In genomic region chr15:86608461-86608860, GRCh38 we compare ENCODE assay signal across 1 cellular context.
TF ChIP-seq lines count a peak whose summit lies in the region.

No MANE protein-coding gene starts in this region.

TF ChIP-seq in WTC11, 78 proteins besides CTCF, POLR2A, EP300 and RAD21 (continued from another document):
- TF ChIP-seq ERG (CRISPR knock-in tag; IDR thresholded peaks at IDR 0.05) (no peak), SP1 (CRISPR knock-in tag; conservative IDR thresholded peaks at IDR 0.05) (no peak), ZSCAN18 (CRISPR knock-in tag; IDR thresholded peaks at IDR 0.05) (no peak), JAZF1 (CRISPR knock-in tag; IDR thresholded peaks at IDR 0.05) (no peak), USF2 (CRISPR knock-in tag; IDR thresholded peaks at IDR 0.05) (no peak), ZNF138 (CRISPR knock-in tag; conservative IDR thresholded peaks at IDR 0.05) (no peak), AFF4 (CRISPR knock-in tag; IDR thresholded peaks at IDR 0.05; ENCODE audit: borderline replicate concordance) (no peak)
